9 cellular contexts compared by ENCODE assay signal in genomic region chr5:138754699-138755057, GRCh38. TPM values are rescaled to one million over a fixed set of nuclear protein-coding genes. Genes with fewer than 3 reads are reported as not detected.
DNase-seq lines count a peak whose midpoint lies in the region; ATAC-seq and TF ChIP-seq lines count a peak whose summit lies in the region.
"Had no signal": no experiment of that assay in that cellular context is flagged by ENCODE, and none has a peak within 500 bp of the region (broad histone marks: within the 10 kb centered on the region; RNA-seq: fewer than 3 reads in every experiment).

No MANE protein-coding gene starts in this region.

- H3K9me3 Mint-ChIP-seq in Caco-2 (ENCODE audit: unreplicated experiment) = no peaks in the 10 kb centered on the region

- H3K27ac ChIP-seq in parathyroid adenoma = peak overlapping the region; percentile 96

- peaks cover 67% of the 10 kb centered on the region for H3K36me3 Mint-ChIP-seq in Caco-2 (ENCODE audit: insufficient read depth, unreplicated experiment)

- H3K4me1 Mint-ChIP-seq in Caco-2 (ENCODE audit: low read depth, unreplicated experiment) = peaks cover 43% of the 10 kb centered on the region

- POLR2A ChIA-PET in Caco-2 (lab: Charles Lee) = no interaction called here

- H3K27me3 Mint-ChIP-seq in Caco-2 (ENCODE audit: insufficient read depth, unreplicated experiment) = no peaks in the 10 kb centered on the region

- TF ChIP-seq CTCF in Caco-2 (IDR thresholded peaks at IDR 0.05; ENCODE audit: insufficient read depth in 1 of 2, low read depth in 1 of 2, low read length in 1 of 2, severe bottlenecking in 1 of 2, unreplicated experiment in 1 of 2) = no peak
- no peak for TF ChIP-seq CTCF in epithelial cell of proximal tubule (conservative IDR thresholded peaks at IDR 0.05; ENCODE audit: low read depth, low read length)
- TF ChIP-seq CTCF in parathyroid adenoma (IDR thresholded peaks at IDR 0.05) = no peak
- no peak for TF ChIP-seq CTCF in GM13976 (IDR thresholded peaks at IDR 0.05; ENCODE audit: borderline replicate concordance, control extremely low read depth, extremely low read depth, insufficient read depth, missing control alignments)

- TSS peak; percentile 60 for BruUV-seq in Caco-2 (replicated peaks; lab: Mats Ljungman, UMichigan)

- H3K27ac Mint-ChIP-seq in Caco-2 (ENCODE audit: unreplicated experiment) = peak overlapping the region; percentile 97

- no peak for ATAC-seq in GM18870 (IDR thresholded peaks at IDR 0.05; ENCODE audit: unreplicated experiment)

- H2AFZ ChIP-seq in parathyroid adenoma = no peak overlapping the region

- DNase-seq in Caco-2 (no peak), RKO (ENCODE audit: low spot score) (peak; percentile 79), epithelial cell of proximal tubule (ENCODE audit: low read depth) (no peak), dedifferentiated amniotic fluid mesenchymal stem cell (ENCODE audit: extremely low spot score) (no peak), GM13976 (ENCODE audit: low spot score) (no peak), NCI-H1092 treated with DMSO at 0.1 percent for 48 hours (lab: John Stamatoyannopoulos, UW) (no peak)
- DNase-seq: retina had no signal

- H3K9ac ChIP-seq in parathyroid adenoma = no peak overlapping the region

- H3K4me3 Mint-ChIP-seq in Caco-2 (ENCODE audit: unreplicated experiment) = peak overlapping the region; percentile 93

- CTCF ChIA-PET in Caco-2 (lab: Charles Lee) = no interaction called here

- H3K27me3 ChIP-seq in Caco-2 (replicated peaks; ENCODE audit: control insufficient read depth, insufficient read depth, low read length) (no peaks in the 10 kb centered on the region), parathyroid adenoma (ENCODE audit: control insufficient read depth, insufficient read depth, low read length) (no peaks in the 10 kb centered on the region)

- intact Hi-C loops in Caco-2 (cut with micrococcal nuclease; ENCODE audit: unreplicated experiment) = loop anchor here (1.0 to 10.0 kb wide), 3 partner anchors 21 to 180 kb away; partner anchors contain the start of gene HSPA9

- in situ Hi-C loops in GM13976 (cut with MboI; ENCODE audit: low sequenced_read_pairs, unreplicated experiment) = no loop called here

- H3K79me2 ChIP-seq in parathyroid adenoma = peaks cover 49% of the 10 kb centered on the region

- H3K36me3 ChIP-seq in Caco-2 (ENCODE audit: control insufficient read depth, insufficient read depth, low read length) (peaks cover 2% of the 10 kb centered on the region), parathyroid adenoma (ENCODE audit: control insufficient read depth, insufficient read depth, low read length) (no peaks in the 10 kb centered on the region)

- H3K4me1 ChIP-seq in Caco-2 = peaks cover 18% of the 10 kb centered on the region
- peaks cover 6% of the 10 kb centered on the region for H3K4me1 ChIP-seq in parathyroid adenoma

- no peaks in the 10 kb centered on the region for H3K9me3 ChIP-seq in Caco-2
- no peaks in the 10 kb centered on the region for H3K9me3 ChIP-seq in parathyroid adenoma (ENCODE audit: control insufficient read depth, low read length)

- peak overlapping the region; percentile 97 for H3K4me2 ChIP-seq in parathyroid adenoma (ENCODE audit: low read length)

- H3K4me3 ChIP-seq in Caco-2 (ENCODE audit: low read depth, low read length) (peak overlapping the region; percentile 86), epithelial cell of proximal tubule (ENCODE audit: low read depth, low read length) (peak overlapping the region; percentile 96), parathyroid adenoma (ENCODE audit: low read depth, low read length) (peak overlapping the region; percentile 89)

RNA-seq across cellular contexts. Expression of gene CTNNA1, which starts 1.5 kb away (rescaled TPM):
- total RNA-seq in Caco-2 (2022) (392 and 403 TPM in 2 replicates), epithelial cell of proximal tubule (331 and 392 TPM in 2 replicates)
